Comparison of ENCODE assay signal across 10 cellular contexts in the genomic region with DNA sequence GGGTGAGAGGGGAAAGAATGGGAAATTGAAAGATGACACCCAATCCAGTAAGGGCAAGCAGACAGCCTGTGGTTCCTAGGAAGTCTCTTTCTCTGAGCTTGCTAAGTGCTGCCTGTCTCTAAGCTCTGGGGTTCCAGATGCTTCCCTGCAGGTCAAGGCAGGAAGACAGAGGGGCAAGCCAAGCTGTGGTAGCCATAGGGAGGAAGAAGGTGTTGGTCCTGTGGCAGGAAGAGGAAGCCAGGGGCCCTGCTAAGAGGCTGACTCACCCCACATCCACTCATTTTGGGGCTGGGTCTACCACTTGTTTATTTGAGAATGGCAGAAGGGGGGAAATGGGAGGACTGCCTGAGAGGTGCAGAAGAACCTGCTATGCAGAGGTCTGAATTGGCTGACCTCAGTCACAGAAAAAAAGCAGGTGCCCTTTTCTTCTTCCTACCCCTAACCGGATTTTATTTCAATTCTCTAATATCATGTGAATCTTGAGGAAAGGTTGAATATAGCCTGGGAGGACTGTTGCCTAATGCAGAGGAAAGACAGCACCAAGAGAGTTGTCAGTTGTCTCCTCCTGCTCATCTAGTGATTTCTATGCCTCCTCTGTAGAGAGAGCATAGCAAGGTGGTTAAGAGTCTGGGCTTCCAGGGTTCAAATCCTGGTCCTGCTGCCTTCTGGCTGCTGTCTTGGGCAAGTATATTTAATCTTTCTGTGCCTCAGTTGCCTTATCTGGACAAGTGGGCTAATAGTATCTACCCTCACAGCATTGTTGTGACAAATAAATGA. TPM values are rescaled to one million over a fixed set of nuclear protein-coding genes. Genes with fewer than 3 reads are reported as not detected.
A peak's percentile ranks its signal among the peaks of the same experiment; 100 is the strongest.
DNase-seq lines count a peak whose midpoint lies in the region; ATAC-seq, FAIRE-seq and TF ChIP-seq lines count a peak whose summit lies in the region.
"Had no signal": no experiment of that assay in that cellular context is flagged by ENCODE, and none has a peak within 500 bp of the region (broad histone marks: within the 10 kb centered on the region; RNA-seq: fewer than 3 reads in every experiment).

No MANE protein-coding gene starts in this region.

- ATAC-seq in HG02759 (IDR thresholded peaks at IDR 0.05; ENCODE audit: unreplicated experiment), result no peak
- ATAC-seq: foreskin keratinocyte had no signal

- FAIRE-seq in keratinocyte (lab: Jason Lieb, UNC), result no peak

- H3K4me3 Mint-ChIP-seq in activated CD4-positive, alpha-beta memory T cell treated with anti-CD3 and anti-CD28 coated beads for 36 hours, result peak overlapping the region; percentile 87

- no peaks in the 10 kb centered on the region for H3K9me1 ChIP-seq in keratinocyte (ENCODE audit: control insufficient read depth, extremely low read depth, insufficient read depth, low read length)

- DNase-seq in activated naive CD4-positive, alpha-beta T cell treated with Interleukin-2 at 50 U/mL for 16 hours, result peak; percentile 38
- no peak for DNase-seq in activated naive CD4-positive, alpha-beta T cell treated with anti-CD3 and anti-CD28 coated beads, Interleukin-2, amount 50 U/mL, for 16 hours
- DNase-seq in activated CD4-positive, alpha-beta memory T cell treated with anti-CD3 and anti-CD28 coated beads for 36 hours, result peak; percentile 72
- DNase-seq in keratinocyte (ENCODE audit: low read depth, low spot score) (no peak), thyroid gland (no peak), NCI-H226 (no peak), SK-N-SH (no peak)
- DNase-seq: foreskin keratinocyte, H9 had no signal

- intact Hi-C loops in activated CD4-positive, alpha-beta memory T cell treated with anti-CD3 and anti-CD28 coated beads for 36 hours (cut with micrococcal nuclease), result loop anchor here (2.0 to 10.0 kb wide), 8 partner anchors 13 to 709 kb away; a partner anchor contains a TSS
- intact Hi-C loops in thyroid gland (cut with DNase I), result loop anchor here (10.0 kb wide), 1 partner anchor 151 kb away; no protein-coding TSS in a partner anchor

- H3K4me3 ChIP-seq in keratinocyte (ENCODE audit: control insufficient read depth in 2 of 3, extremely low read depth in 1 of 3, insufficient read depth in 2 of 3, low read depth in 1 of 3, low read length in 3 of 3) (no peak overlapping the region), thyroid gland (replicated peaks in 1 of 3) (no peak overlapping the region), SK-N-SH (ENCODE audit: low read depth in 2 of 2, low read length in 1 of 2) (no peak overlapping the region)

- CTCF ChIA-PET in activated CD4-positive, alpha-beta memory T cell treated with anti-CD3 and anti-CD28 coated beads for 36 hours (lab: Charles Lee), result interaction anchor here (0.8 to 1.7 kb wide), 5 partner anchors 13 to 183 kb away, joined by 3 to 5 read pairs (median 4); no protein-coding TSS in a partner anchor
- CTCF ChIA-PET in SK-N-SH (lab: Yijun Ruan, JAX), result interaction anchor here (0.8 to 1.4 kb wide), 3 partner anchors 14 to 26 kb away, joined by 3 to 4 read pairs (median 3); no protein-coding TSS in a partner anchor

- H3K36me3 ChIP-seq in keratinocyte (ENCODE audit: control insufficient read depth in 2 of 2, extremely low read depth in 1 of 2, insufficient read depth in 2 of 2, low read length in 2 of 2) (no peaks in the 10 kb centered on the region), thyroid gland (peaks cover 9 to 12% of the 10 kb centered on the region in 2 donors), SK-N-SH (replicated peaks in 1 of 2; ENCODE audit: control insufficient read depth in 1 of 2, insufficient read depth in 2 of 2, low read length in 1 of 2) (no peaks in the 10 kb centered on the region)

- H3K4me1 Mint-ChIP-seq in activated CD4-positive, alpha-beta memory T cell treated with anti-CD3 and anti-CD28 coated beads for 36 hours (ENCODE audit: low read depth), result peaks cover 75% of the 10 kb centered on the region

- H3K27ac Mint-ChIP-seq in activated CD4-positive, alpha-beta memory T cell treated with anti-CD3 and anti-CD28 coated beads for 36 hours, result peak overlapping the region; percentile 87
- H3K27ac Mint-ChIP-seq: H9 had no signal

- H3K9me3 ChIP-seq in keratinocyte (ENCODE audit: control insufficient read depth, low read depth, low read length), result no peaks in the 10 kb centered on the region
- no peaks in the 10 kb centered on the region for H3K9me3 ChIP-seq in thyroid gland
- H3K9me3 ChIP-seq in SK-N-SH, result no peaks in the 10 kb centered on the region

- dilution Hi-C loops in keratinocyte (cut with MboI; ENCODE audit: extremely low pct_ligation_motif_present, low sequenced_read_pairs), result no loop called here

- H3K27ac ChIP-seq in keratinocyte (ENCODE audit: control insufficient read depth, insufficient read depth, low read length) (no peak overlapping the region), thyroid gland (peak overlapping the region in 2 of 3 donors; percentile 27 to 59), SK-N-SH (ENCODE audit: low read depth in 2 of 2, low read length in 1 of 2) (no peak overlapping the region)
- H3K27ac ChIP-seq: foreskin keratinocyte had no signal

- 31 to 61% methylated on average over 1 of the region's 1 CpG for WGBS in thyroid gland, 2 donors
- 64% methylated on average over 1 of the region's 1 CpG for WGBS in SK-N-SH (ENCODE audit: low lambda C conversion rate)

- H2AFZ ChIP-seq in keratinocyte (ENCODE audit: control insufficient read depth, low read length), result no peak overlapping the region
- no peak overlapping the region for H2AFZ ChIP-seq in SK-N-SH (ENCODE audit: low read depth)

- H3K79me2 ChIP-seq in keratinocyte (ENCODE audit: control insufficient read depth, insufficient read depth, low read length), result no peaks in the 10 kb centered on the region
- H3K79me2 ChIP-seq in SK-N-SH (ENCODE audit: insufficient read depth), result no peaks in the 10 kb centered on the region

- H3K9ac ChIP-seq in keratinocyte (ENCODE audit: control insufficient read depth, extremely low read depth, insufficient read depth, low read length), result no peak overlapping the region
- no peak overlapping the region for H3K9ac ChIP-seq in SK-N-SH

- no peak for TF ChIP-seq RAD21 in SK-N-SH (IDR thresholded peaks at IDR 0.05; ENCODE audit: low read length)

- H3K4me2 ChIP-seq in keratinocyte (ENCODE audit: control insufficient read depth, extremely low read depth, insufficient read depth, low read depth, low read length) (peak overlapping the region; percentile 35), SK-N-SH (no peak overlapping the region)

- H3K9me3 Mint-ChIP-seq in activated CD4-positive, alpha-beta memory T cell treated with anti-CD3 and anti-CD28 coated beads for 36 hours, result peaks cover 2% of the 10 kb centered on the region

- peaks cover 32% of the 10 kb centered on the region for H3K27me3 Mint-ChIP-seq in activated CD4-positive, alpha-beta memory T cell treated with anti-CD3 and anti-CD28 coated beads for 36 hours

- peaks cover 24% of the 10 kb centered on the region for H3K36me3 Mint-ChIP-seq in activated CD4-positive, alpha-beta memory T cell treated with anti-CD3 and anti-CD28 coated beads for 36 hours

- H4K20me1 ChIP-seq in keratinocyte (ENCODE audit: control insufficient read depth, extremely low read depth, insufficient read depth, low read length) (no peaks in the 10 kb centered on the region), SK-N-SH (ENCODE audit: insufficient read depth) (no peaks in the 10 kb centered on the region)

- H3F3A ChIP-seq in SK-N-SH (replicated peaks; ENCODE audit: insufficient read depth), result no peaks in the 10 kb centered on the region

- no peak for TF ChIP-seq EP300 in SK-N-SH (IDR thresholded peaks at IDR 0.05; ENCODE audit: borderline replicate concordance in 1 of 2, low read depth in 1 of 2, low read length in 1 of 2)

- peaks cover 49% of the 10 kb centered on the region for H3K27me3 ChIP-seq in keratinocyte (ENCODE audit: control insufficient read depth, extremely low read depth, insufficient read depth, low read length)
- H3K27me3 ChIP-seq in thyroid gland, result no peaks in the 10 kb centered on the region
- peaks cover 51% of the 10 kb centered on the region for H3K27me3 ChIP-seq in SK-N-SH (ENCODE audit: insufficient read depth)

- TF ChIP-seq POLR2A in thyroid gland (IDR thresholded peaks at IDR 0.05), result no peak

- no peak for TF ChIP-seq CTCF in keratinocyte (optimal IDR thresholded peaks at IDR 0.05 in 1 of 3, IDR thresholded peaks at IDR 0.05 in 1 of 3, conservative IDR thresholded peaks at IDR 0.05 in 1 of 3; ENCODE audit: extremely low read depth in 1 of 3, insufficient read depth in 2 of 3, low read length in 3 of 3)
- no peak for TF ChIP-seq CTCF in thyroid gland (IDR thresholded peaks at IDR 0.05)
- TF ChIP-seq CTCF in SK-N-SH (IDR thresholded peaks at IDR 0.05), result no peak

- H3K9me2 ChIP-seq in SK-N-SH, result no peaks in the 10 kb centered on the region

- H3K4me1 ChIP-seq in keratinocyte (ENCODE audit: control insufficient read depth, extremely low read depth, insufficient read depth, low read length) (peaks cover 33% of the 10 kb centered on the region), thyroid gland (peaks cover 29 to 55% of the 10 kb centered on the region in 2 donors), SK-N-SH (ENCODE audit: control insufficient read depth in 1 of 2, insufficient read depth in 2 of 2, low read depth in 1 of 2, low read length in 1 of 2) (peaks cover 5 to 11% of the 10 kb centered on the region in 2 experiments; a peak in 1 of 4 replicates)

- POLR2A ChIA-PET in activated CD4-positive, alpha-beta memory T cell treated with anti-CD3 and anti-CD28 coated beads for 36 hours (lab: Charles Lee), result interaction anchor here (6.5 kb wide), 1 partner anchor 14 kb away, joined by 64 read pairs; no protein-coding TSS in a partner anchor
- POLR2A ChIA-PET in SK-N-SH (lab: Yijun Ruan, JAX), result no interaction called here

RNA-seq across cellular contexts. Expression of a gene that starts 27.4 kb away (rescaled TPM):
- 100 to 1,000 TPM; 124 to 126 TPM for total RNA-seq in activated CD4-positive, alpha-beta memory T cell treated with anti-CD3 and anti-CD28 coated beads for 36 hours
- polyA plus RNA-seq in keratinocyte, result 5.4 to 8.5 TPM (median 6.2 TPM) in 3 replicates
- polyA plus RNA-seq in keratinocyte (2011; ENCODE audit: low read depth), result 148 TPM
- 4.1 and 10.2 TPM in 2 replicates for polyA plus RNA-seq in keratinocyte (2011; cell fraction: cytosol; rRNA removed)
- 4.6 and 5.3 TPM in 2 replicates for polyA plus RNA-seq in keratinocyte (2011; cell fraction: nucleus; rRNA removed)
- polyA plus RNA-seq in keratinocyte (2012; ENCODE audit: low replicate concordance), result 5.4 and 676 TPM in 2 replicates
- polyA minus RNA-seq in keratinocyte, result 0.98 to 4.6 TPM (median 2.5 TPM) in 3 replicates
- 2.1 TPM for polyA minus RNA-seq in keratinocyte (2011; cell fraction: cytosol; rRNA and poly(A)+ RNA removed)
- 4.9 and 5.7 TPM in 2 replicates for polyA minus RNA-seq in keratinocyte (2011; cell fraction: nucleus; rRNA and poly(A)+ RNA removed)
- total RNA-seq in thyroid gland, result 100 to 1,000 TPM; 271 to 316 (median 289) TPM
- polyA plus RNA-seq in SK-N-SH (2012; rRNA removed), result 0.05 and 0.08 TPM in 2 replicates
- 0.05 and 0.08 TPM in 2 replicates for polyA plus RNA-seq in SK-N-SH (2012; cell fraction: cytosol; rRNA removed)
- polyA plus RNA-seq in SK-N-SH (2012; cell fraction: nucleus; rRNA removed), result not detected in 2 replicates
- total RNA-seq: H9 had no signal

Comparison
In these comparisons a context has a peak if more than half of its experiments do, and no peak if none do; other contexts are left out.
1. DNase-seq: peak in activated naive CD4-positive, alpha-beta T cell treated with Interleukin-2 at 50 U/mL for 16 hours (single experiment) and activated CD4-positive, alpha-beta memory T cell treated with anti-CD3 and anti-CD28 coated beads for 36 hours (single experiment); none in activated naive CD4-positive, alpha-beta T cell treated with anti-CD3 and anti-CD28 coated beads, Interleukin-2, amount 50 U/mL, for 16 hours (single experiment), keratinocyte (single experiment), thyroid gland (0 of 2), NCI-H226 (single experiment) and SK-N-SH (single experiment).
2. H3K27ac ChIP-seq: peak in thyroid gland (2 of 3); none in keratinocyte (single experiment) and SK-N-SH (0 of 2).